ENCODE assay signal across 11 cellular contexts in the genomic region with DNA sequence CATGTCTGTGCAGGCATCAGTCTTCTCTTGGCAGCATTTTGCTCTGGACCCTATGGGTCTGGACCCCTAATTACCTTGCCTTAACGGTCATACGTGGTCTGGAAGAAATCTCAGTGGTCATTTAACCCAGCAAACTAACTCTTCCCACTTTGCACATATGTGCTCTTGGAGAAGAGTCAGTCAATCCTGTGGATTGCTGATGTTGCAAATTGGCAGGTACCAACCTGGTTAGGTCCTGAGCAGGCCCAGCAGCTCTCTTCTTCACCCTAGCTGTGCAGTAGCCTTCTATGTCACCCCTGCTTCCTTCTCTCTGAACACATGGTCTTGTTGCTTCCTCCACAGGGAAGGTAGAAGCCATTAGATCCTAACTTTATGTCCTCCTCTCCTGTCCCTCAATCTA. TPM values are rescaled to one million over a fixed set of nuclear protein-coding genes. Genes with fewer than 3 reads are reported as not detected.
DNase-seq lines count a peak whose midpoint lies in the region; ATAC-seq, FAIRE-seq and TF ChIP-seq lines count a peak whose summit lies in the region.
"Had no signal": no experiment of that assay in that cellular context is flagged by ENCODE, and none has a peak within 500 bp of the region (broad histone marks: within the 10 kb centered on the region; RNA-seq: fewer than 3 reads in every experiment).

No MANE protein-coding gene starts in this region.

- intact Hi-C loops in heart right ventricle (cut with DNase I), result no loop called here

- no peaks in the 10 kb centered on the region for H3K27me3 Mint-ChIP-seq in central memory CD8-positive, alpha-beta T cell

- DNase-seq in NCI-H748 (lab: John Stamatoyannopoulos, UW; ENCODE audit: unreplicated experiment), result peak; percentile 4
- DNase-seq in NCI-H748 treated with DMSO at 0.1 percent for 48 hours (lab: John Stamatoyannopoulos, UW), result no peak
- DNase-seq in MG63, result no peak
- DNase-seq in central memory CD8-positive, alpha-beta T cell (ENCODE audit: low spot score in 2 of 2), result no peak
- no peak for DNase-seq in GM12892 (ENCODE audit: insufficient read length)
- DNase-seq in heart right ventricle, result no peak
- DNase-seq: thyroid gland, WERI-Rb-1 had no signal

- H3K27ac ChIP-seq in neutrophil, result peak overlapping the region; percentile 26
- H3K27ac ChIP-seq in heart right ventricle, result no peak overlapping the region
- H3K27ac ChIP-seq: thyroid gland, WERI-Rb-1 had no signal

- peaks cover 29% of the 10 kb centered on the region for H3K4me1 Mint-ChIP-seq in central memory CD8-positive, alpha-beta T cell

- no peak for FAIRE-seq in GM12892 (lab: Jason Lieb, UNC)
- FAIRE-seq: islet of Langerhans had no signal

- H3K4me3 Mint-ChIP-seq in central memory CD8-positive, alpha-beta T cell, result peak overlapping the region; percentile 83

- H3K4me3 ChIP-seq in MG63 (peak overlapping the region; percentile 93), neutrophil (ENCODE audit: low read depth in 1 of 2, low read length in 1 of 2) (no peak overlapping the region), heart right ventricle (no peak overlapping the region)

- H3K36me3 ChIP-seq in MG63 (peaks cover 50% of the 10 kb centered on the region), neutrophil (peaks cover 6% of the 10 kb centered on the region), heart right ventricle (peaks cover 0 to 29% (median under 1%) of the 10 kb centered on the region in 9 donors)

- no peak for TF ChIP-seq CTCF in neutrophil (IDR thresholded peaks at IDR 0.05)
- no peak for TF ChIP-seq CTCF in heart right ventricle (IDR thresholded peaks at IDR 0.05)

- H3K9me3 ChIP-seq in MG63 (no peaks in the 10 kb centered on the region), neutrophil (no peaks in the 10 kb centered on the region), heart right ventricle (no peaks in the 10 kb centered on the region)
- H3K9me3 ChIP-seq: thyroid gland had no signal

- H3K4me1 ChIP-seq in neutrophil (ENCODE audit: control insufficient read depth in 1 of 2, insufficient read depth in 1 of 2, low read depth in 1 of 2, low read length in 1 of 2) (peaks cover 32 to 35% of the 10 kb centered on the region in 2 experiments), heart right ventricle (peaks cover 3 to 41% (median 23%) of the 10 kb centered on the region in 9 donors)

- 81 to 85% methylated on average over 2 of the region's 2 CpGs for WGBS in heart right ventricle, 2 donors

- no peak for TF ChIP-seq POLR2A in GM12892 (IDR thresholded peaks at IDR 0.05; ENCODE audit: low read depth, low read length)

- no peak for ATAC-seq in central memory CD8-positive, alpha-beta T cell (replicated peaks; ENCODE audit: extremely low read depth, poor library complexity, severe bottlenecking)
- ATAC-seq in HG03469 (IDR thresholded peaks at IDR 0.05; ENCODE audit: unreplicated experiment) (no peak), heart right ventricle (no peak)

- peaks cover 2% of the 10 kb centered on the region for H3K36me3 Mint-ChIP-seq in central memory CD8-positive, alpha-beta T cell (ENCODE audit: insufficient read depth)

- peak overlapping the region; percentile 39 for H3K27ac Mint-ChIP-seq in central memory CD8-positive, alpha-beta T cell (ENCODE audit: low read depth)

- H3K27me3 ChIP-seq in MG63 (no peaks in the 10 kb centered on the region), neutrophil (no peaks in the 10 kb centered on the region), heart right ventricle (no peaks in the 10 kb centered on the region)
- H3K27me3 ChIP-seq: thyroid gland had no signal

- H3K9me3 Mint-ChIP-seq in central memory CD8-positive, alpha-beta T cell, result no peaks in the 10 kb centered on the region

RNA-seq across cellular contexts. Expression of a gene that starts 1.6 kb away (rescaled TPM):
- total RNA-seq in MG63 (2014; rRNA removed; shearing (Covaris generic); ENCODE audit: low replicate concordance), result 18.3 and 33.0 TPM in 2 replicates
- 19.0 TPM for polyA plus RNA-seq in GM12892 (2012; ENCODE audit: missing spikeins)
- 10 to 100 TPM in 6 of 10 donors, 1 to 10 TPM in 4; 7.5 to 15.0 (median 10.4) TPM for total RNA-seq in heart right ventricle
- 1 to 10 TPM; 7.8 to 8.8 TPM for polyA plus RNA-seq in heart right ventricle

RNA-seq across cellular contexts. Expression of a gene that starts 44.4 kb away (rescaled TPM):
- 31.6 and 32.1 TPM in 2 replicates for total RNA-seq in MG63 (2014; rRNA removed; shearing (Covaris generic); ENCODE audit: low replicate concordance)
- 158 TPM for polyA plus RNA-seq in GM12892 (2012; ENCODE audit: missing spikeins)
- total RNA-seq in heart right ventricle, result 10 to 100 TPM in 7 of 10 donors, 1 to 10 TPM in 3; 7.1 to 44.3 (median 12.1) TPM
- 10 to 100 TPM in 1 of 2 donors, 1 to 10 TPM in 1; 7.3 to 26.8 TPM for polyA plus RNA-seq in heart right ventricle
